In genomic region chr21:37072239-37072987, GRCh38 we compare ENCODE assay signal across 7 cellular contexts. TPM values are rescaled to one million over a fixed set of nuclear protein-coding genes. Genes with fewer than 3 reads are reported as not detected.
A peak's percentile ranks its signal among the peaks of the same experiment; 100 is the strongest.
DNase-seq lines count a peak whose midpoint lies in the region; ATAC-seq and TF ChIP-seq lines count a peak whose summit lies in the region.

No MANE protein-coding gene starts in this region.

- H3K27me3 Mint-ChIP-seq in T-cell, result no peaks in the 10 kb centered on the region

- H3K4me3 ChIP-seq in GM12875 (ENCODE audit: low read depth, low read length) (peak overlapping the region; percentile 74), HAP-1 (peak overlapping the region; percentile 75), kidney epithelial cell (ENCODE audit: low read depth, low read length) (peak overlapping the region; percentile 60)

- H3K4me1 Mint-ChIP-seq in T-cell, result peaks cover 47 to 49% (median 48%) of the 10 kb centered on the region in 3 donors

- peaks cover 19% of the 10 kb centered on the region for H3K4me1 ChIP-seq in HAP-1

- H3K36me3 ChIP-seq in HAP-1 (replicated peaks) (no peaks in the 10 kb centered on the region), kidney epithelial cell (ENCODE audit: control insufficient read depth, insufficient read depth, low read length) (no peaks in the 10 kb centered on the region)

- POLR2A ChIA-PET in T-cell (lab: Charles Lee), result no interaction called here

- peak; percentile 48 to 59 (median 53) for ATAC-seq in T-cell (replicated peaks in 1 of 4)

- TF ChIP-seq CTCF in GM12875 (IDR thresholded peaks at IDR 0.05; ENCODE audit: borderline replicate concordance, insufficient read depth, low read depth, low read length) (no peak), kidney epithelial cell (IDR thresholded peaks at IDR 0.05; ENCODE audit: insufficient read depth, low read length, poor library complexity, severe bottlenecking) (no peak)

- DNase-seq in HAP-1 (ENCODE audit: low spot score in 2 of 2), result peak; percentile 41 to 75
- peak; percentile 78 for DNase-seq in M059J (ENCODE audit: low read depth)
- DNase-seq in T-cell, result peak in 25 of 34 experiments; percentile 50 to 78 (median 69)
- DNase-seq in cerebellum (ENCODE audit: low spot score), result peak; percentile 88
- DNase-seq in kidney epithelial cell (ENCODE audit: low read depth), result no peak
- peak; percentile 50 to 61 (median 55) for DNase-seq in stimulated activated CD4-positive, alpha-beta T cell treated with anti-CD3 and anti-CD28 coated beads, Interleukin-12 subunit alpha, Interleukin-12 subunit beta, amount 100 ng/mL, for 48 hours (ENCODE audit: low read depth in 2 of 3, low spot score in 1 of 3)

- CTCF ChIA-PET in T-cell (lab: Charles Lee), result interaction anchor here in 1 of 2 donors (0.6 kb wide), 1 partner anchor 179 kb away, joined by 19 read pairs; no protein-coding TSS in a partner anchor

- peak overlapping the region; percentile 84 to 88 for H3K27ac Mint-ChIP-seq in T-cell

- H3K4me3 Mint-ChIP-seq in T-cell, result peak overlapping the region; percentile 78 to 93 (median 85)

- no peaks in the 10 kb centered on the region for H3K9me3 Mint-ChIP-seq in T-cell

- in situ Hi-C loops in HAP-1 (cut with MboI; ENCODE audit: low sequenced_read_pairs), result no loop called here

- H3K27me3 ChIP-seq in HAP-1 (ENCODE audit: low read depth) (no peaks in the 10 kb centered on the region), kidney epithelial cell (ENCODE audit: control insufficient read depth, insufficient read depth, low read length) (no peaks in the 10 kb centered on the region)

- peaks cover 19% of the 10 kb centered on the region for H3K36me3 Mint-ChIP-seq in T-cell

- no peaks in the 10 kb centered on the region for H3K9me3 ChIP-seq in HAP-1

RNA-seq across cellular contexts. Expression of gene PIGP, which starts 0.5 kb away (rescaled TPM):
- total RNA-seq in M059J (2014; rRNA removed; shearing (Covaris generic)), result 46.5 and 67.0 TPM in 2 replicates
- total RNA-seq in T-cell (10 to 100 TPM; 10.3 to 19.3 (median 15.3) TPM), cerebellum (5.1 TPM), kidney epithelial cell (11.4 and 15.9 TPM in 2 replicates)

RNA-seq across cellular contexts. Expression of gene TTC3, which starts 0.6 kb away (rescaled TPM):
- total RNA-seq in M059J (2014; rRNA removed; shearing (Covaris generic)), result 86.1 and 95.6 TPM in 2 replicates
- 100 to 1,000 TPM; 125 to 153 (median 139) TPM for total RNA-seq in T-cell
- 537 TPM for total RNA-seq in cerebellum
- 126 and 139 TPM in 2 replicates for total RNA-seq in kidney epithelial cell
